In genomic region chr16:9364721-9365693, GRCh38 we compare ENCODE assay signal across 13 cellular contexts.
DNase-seq lines count a peak whose midpoint lies in the region; ATAC-seq, FAIRE-seq and TF ChIP-seq lines count a peak whose summit lies in the region.
"Had no signal": no experiment of that assay in that cellular context is flagged by ENCODE, and none has a peak within 500 bp of the region (broad histone marks: within the 10 kb centered on the region; RNA-seq: fewer than 3 reads in every experiment).

No MANE protein-coding gene starts in this region.

- peak; percentile 84 for ATAC-seq in HepG2
- ATAC-seq in activated T-cell treated with anti-CD3 and anti-CD28 coated beads, Interleukin-2, amount 50 U/mL, for 4 hours = no peak

- intact Hi-C loops in HepG2 (cut with micrococcal nuclease; ENCODE audit: unreplicated experiment) = no loop called here

- H3K36me3 ChIP-seq in HepG2 (replicated peaks in 1 of 2; ENCODE audit: control insufficient read depth in 1 of 2, insufficient read depth in 2 of 2, low read length in 2 of 2) (no peaks in the 10 kb centered on the region), skeletal muscle tissue (ENCODE audit: control insufficient read depth in 3 of 3, insufficient read depth in 3 of 3, low read length in 3 of 3) (no peaks in the 10 kb centered on the region)

- peaks cover 3% of the 10 kb centered on the region for H3K27me3 Mint-ChIP-seq in activated T-cell treated with anti-CD3 and anti-CD28 coated beads, Interleukin-2, amount 50 U/mL, for 4 hours (ENCODE audit: low read depth)

- no peaks in the 10 kb centered on the region for H3K79me2 ChIP-seq in HepG2 (ENCODE audit: insufficient read depth, low read length)

- POLR2A ChIA-PET in HepG2 (lab: Yijun Ruan, JAX) = no interaction called here

- TF ChIP-seq RAD21 in HepG2 (CRISPR knock-in tag; IDR thresholded peaks at IDR 0.05) = no peak

- BruUV-seq in HepG2 (replicated peaks; lab: Mats Ljungman, UMichigan) = no TSS peak

- H2AFZ ChIP-seq in HepG2 (ENCODE audit: low read length) = no peak overlapping the region

- H3K27me3 ChIP-seq in HepG2 (ENCODE audit: control insufficient read depth in 1 of 2, insufficient read depth in 2 of 2, low read length in 2 of 2) (peaks cover 0 to 7% of the 10 kb centered on the region in 2 experiments; a peak in 2 of 5 replicates), skeletal muscle tissue (ENCODE audit: control insufficient read depth in 3 of 3, insufficient read depth in 3 of 3, low read length in 3 of 3) (no peaks in the 10 kb centered on the region)

- in situ Hi-C loops in HepG2 (cut with HindIII; ENCODE audit: extremely low pct_ligation_motif_present, low pct_unique_long_range_greater_than_20kb) = no loop called here

- peak; percentile 75 for FAIRE-seq in HepG2 (lab: Jason Lieb, UNC)

- H3K9ac ChIP-seq in HepG2 (ENCODE audit: insufficient read depth, low read depth, low read length) (no peak overlapping the region), skeletal muscle tissue (ENCODE audit: low read depth in 1 of 3, low read length in 3 of 3) (peak overlapping the region in 1 of 3 donors; percentile 16)

- H3K27ac ChIP-seq in coronary artery (peak overlapping the region; percentile 67 to 73), HepG2 (ENCODE audit: extremely low read length, insufficient read depth, low read length) (no peak overlapping the region), skeletal muscle tissue (ENCODE audit: low read depth, low read length) (peak overlapping the region; percentile 22)

- H3K4me1 Mint-ChIP-seq in activated T-cell treated with anti-CD3 and anti-CD28 coated beads, Interleukin-2, amount 50 U/mL, for 4 hours (ENCODE audit: low read depth) = no peaks in the 10 kb centered on the region
- H3K4me1 Mint-ChIP-seq: neural crest cell had no signal

- no peaks in the 10 kb centered on the region for H3K9me3 ChIP-seq in HepG2 (ENCODE audit: low read length)
- H3K9me3 ChIP-seq in skeletal muscle tissue (ENCODE audit: control insufficient read depth in 3 of 3, low read length in 3 of 3) = no peaks in the 10 kb centered on the region

- no peak for TF ChIP-seq POLR2A in HepG2 (IDR thresholded peaks at IDR 0.05; ENCODE audit: insufficient read depth in 1 of 2, low read depth in 2 of 2, low read length in 2 of 2)

- no peak overlapping the region for H3K4me3 ChIP-seq in coronary artery
- no peak overlapping the region for H3K4me3 ChIP-seq in HepG2 (replicated peaks in 1 of 3; ENCODE audit: insufficient read depth in 1 of 3, low read depth in 2 of 3, low read length in 3 of 3)
- H3K4me3 ChIP-seq in skeletal muscle tissue (ENCODE audit: low read length in 3 of 3) = no peak overlapping the region

- peaks cover 4% of the 10 kb centered on the region for H3K9me3 Mint-ChIP-seq in activated T-cell treated with anti-CD3 and anti-CD28 coated beads, Interleukin-2, amount 50 U/mL, for 4 hours
- H3K9me3 Mint-ChIP-seq: neural crest cell had no signal

- 2% methylated on average over 3 of the region's 3 CpGs for WGBS in HepG2 (ENCODE audit: low lambda C conversion rate)

- TF ChIP-seq CTCF in coronary artery (IDR thresholded peaks at IDR 0.05) (no peak), HepG2 (CRISPR knock-in tag; IDR thresholded peaks at IDR 0.05) (no peak)

- H3K4me2 ChIP-seq in HepG2 (ENCODE audit: low read depth, low read length) = no peak overlapping the region

- H3K4me1 ChIP-seq in HepG2 (ENCODE audit: insufficient read depth, low read length) (peaks cover 21% of the 10 kb centered on the region), skeletal muscle tissue (ENCODE audit: control insufficient read depth in 3 of 3, insufficient read depth in 3 of 3, low read length in 3 of 3) (peaks cover 5 to 9% (median 6%) of the 10 kb centered on the region in 3 donors)

- no peak overlapping the region for H3K4me3 Mint-ChIP-seq in activated T-cell treated with anti-CD3 and anti-CD28 coated beads, Interleukin-2, amount 50 U/mL, for 4 hours
- H3K4me3 Mint-ChIP-seq: neural crest cell had no signal

- H3K36me3 Mint-ChIP-seq in activated T-cell treated with anti-CD3 and anti-CD28 coated beads, Interleukin-2, amount 50 U/mL, for 4 hours (ENCODE audit: insufficient read depth) = no peaks in the 10 kb centered on the region

- TF ChIP-seq EP300 in HepG2 (IDR thresholded peaks at IDR 0.05; ENCODE audit: low read depth in 2 of 2, low read length in 2 of 2) (peak in 1 of 2 experiments; percentile 40; a peak in 2 of 4 replicates), HepG2 (CRISPR knock-in tag; IDR thresholded peaks at IDR 0.05; ENCODE audit: borderline replicate concordance) (no peak; the same call in 1 of the 2 replicates)

- DNase-seq in H4 (ENCODE audit: low spot score) (peak; percentile 10), coronary artery (ENCODE audit: low spot score) (peak; percentile 89), HepG2 (ENCODE audit: low spot score) (peak; percentile 86), amniotic stem cell (lab: John Stamatoyannopoulos, UW) (no peak), ecto neural progenitor cell (ENCODE audit: low spot score) (no peak), NOMO-1 (lab: John Stamatoyannopoulos, UW; ENCODE audit: unreplicated experiment in 2 of 2) (no peak)
- no peak for DNase-seq in activated T-cell treated with anti-CD3 and anti-CD28 coated beads, Interleukin-2, amount 50 U/mL, for 4 hours
- DNase-seq: GF-D8; NCI-H1436; stimulated activated CD4-positive, alpha-beta T cell treated with anti-CD3 and anti-CD28 coated beads, Interleukin-4, amount 100 ng/mL, for 4 hours; T-helper 2 cell had no signal

- CTCF ChIA-PET in HepG2 (lab: Yijun Ruan, JAX; ENCODE audit: low intra/inter-chr PET ratio, low total read pairs) = no interaction called here

- no peaks in the 10 kb centered on the region for H4K20me1 ChIP-seq in HepG2 (ENCODE audit: insufficient read depth, low read length)

TF ChIP-seq in HepG2, 621 proteins besides CTCF, POLR2A, EP300 and RAD21 (continues in another document):
- TF ChIP-seq SRSF1 (optimal IDR thresholded peaks at IDR 0.05; ENCODE audit: low read depth, low read length) (no peak), MIXL1 (CRISPR knock-in tag; IDR thresholded peaks at IDR 0.05) (no peak), HNF4A (CRISPR knock-in tag; IDR thresholded peaks at IDR 0.05) (peak; percentile 38; the same call in 1 of the 2 replicates), ISX (CRISPR knock-in tag; conservative IDR thresholded peaks at IDR 0.05) (no peak), CHD4 (IDR thresholded peaks at IDR 0.05; ENCODE audit: borderline replicate concordance, low read length) (peak; percentile 87; the same call in 1 of the 2 replicates), DR1 (CRISPR knock-in tag; IDR thresholded peaks at IDR 0.05) (no peak), ZNF607 (CRISPR knock-in tag; IDR thresholded peaks at IDR 0.05; ENCODE audit: borderline replicate concordance) (no peak), PITX1 (CRISPR knock-in tag; IDR thresholded peaks at IDR 0.05) (peak; percentile 96), FOXM1 (CRISPR knock-in tag; IDR thresholded peaks at IDR 0.05) (no peak), RXRB (CRISPR knock-in tag; IDR thresholded peaks at IDR 0.05; ENCODE audit: borderline replicate concordance) (0 out of 2 replicates have a peak, but pooled peaks have one; percentile 27), ZNF138 (CRISPR knock-in tag; IDR thresholded peaks at IDR 0.05; ENCODE audit: low read depth) (no peak), GATAD2A (CRISPR knock-in tag; IDR thresholded peaks at IDR 0.05) (peak; percentile 66; the same call in 1 of the 2 replicates), FOXP4 (CRISPR knock-in tag; IDR thresholded peaks at IDR 0.05) (0 out of 2 replicates have a peak, but pooled peaks have one; percentile 12), MXD3 (CRISPR knock-in tag; IDR thresholded peaks at IDR 0.05) (no peak), ZNF580 (CRISPR knock-in tag; IDR thresholded peaks at IDR 0.05; ENCODE audit: borderline replicate concordance, low read depth) (peak; percentile 43; the same call in 1 of the 2 replicates), MXD4 (CRISPR knock-in tag; IDR thresholded peaks at IDR 0.05) (no peak), DBP (CRISPR knock-in tag; IDR thresholded peaks at IDR 0.05; ENCODE audit: not compliant biosample characterization) (no peak), PHF20 (CRISPR knock-in tag; IDR thresholded peaks at IDR 0.05) (no peak), ARNT2 (CRISPR knock-in tag; IDR thresholded peaks at IDR 0.05; ENCODE audit: low read depth) (no peak), CEBPB (IDR thresholded peaks at IDR 0.05; ENCODE audit: borderline replicate concordance, low read depth, low read length) (peak; percentile 76), ZNF3 (CRISPR knock-in tag; IDR thresholded peaks at IDR 0.05) (peak; percentile 74; the same call in 1 of the 2 replicates)

Comparison
In these comparisons a context has a peak if more than half of its experiments do, and no peak if none do; other contexts are left out.
1. DNase-seq: peak in H4 (single experiment), coronary artery (single experiment) and HepG2 (single experiment); none in amniotic stem cell (single experiment), activated T-cell treated with anti-CD3 and anti-CD28 coated beads, Interleukin-2, amount 50 U/mL, for 4 hours (single experiment), ecto neural progenitor cell (single experiment) and NOMO-1 (0 of 2).